ENCODE assay signal across 8 cellular contexts in genomic region chr6:138692058-138692977, GRCh38.
DNase-seq lines count a peak whose midpoint lies in the region; ATAC-seq lines count a peak whose summit lies in the region.

No MANE protein-coding gene starts in this region.

- peaks cover 15% of the 10 kb centered on the region for H3K4me1 ChIP-seq in mononuclear cell (ENCODE audit: insufficient read depth, low read length)

- H3K27me3 ChIP-seq in mononuclear cell (ENCODE audit: insufficient read depth, low read length), result peaks cover 24% of the 10 kb centered on the region

- H3K9me3 ChIP-seq in mononuclear cell (ENCODE audit: low read depth, low read length), result no peaks in the 10 kb centered on the region

- peak overlapping the region; percentile 94 for H3K27ac ChIP-seq in epithelial cell of prostate

- peak overlapping the region; percentile 52 for H3K4me3 ChIP-seq in mononuclear cell (ENCODE audit: low read length)

- peak; percentile 44 for ATAC-seq in GM18519 (IDR thresholded peaks at IDR 0.05; ENCODE audit: low FRiP score, unreplicated experiment)
- ATAC-seq in HG03039 (IDR thresholded peaks at IDR 0.05; ENCODE audit: unreplicated experiment), result peak; percentile 55

- DNase-seq in AG08395 (ENCODE audit: low spot score) (peak; percentile 90), NCI-H69 (lab: John Stamatoyannopoulos, UW) (peak; percentile 86), activated T-cell treated with anti-CD3 and anti-CD28 coated beads for 24 hours (ENCODE audit: low read depth) (peak; percentile 24), epithelial cell of prostate (ENCODE audit: low read depth, low spot score) (no peak)
- DNase-seq in stimulated activated naive CD4-positive, alpha-beta T cell treated with Interleukin-2 at 50 U/mL for 16 hours (lab: John Stamatoyannopoulos, UW), result peak; percentile 40
